ENCODE assay signal across 8 cellular contexts in genomic region chr1:44730741-44731512, GRCh38. TPM values are rescaled to one million over a fixed set of nuclear protein-coding genes. Genes with fewer than 3 reads are reported as not detected.
A peak's percentile ranks its signal among the peaks of the same experiment; 100 is the strongest.
DNase-seq lines count a peak whose midpoint lies in the region; ATAC-seq and TF ChIP-seq lines count a peak whose summit lies in the region.

RNU5D-1 (minus strand) TSS chr1:44731170.

- ATAC-seq in GM19351 (IDR thresholded peaks at IDR 0.05; ENCODE audit: unreplicated experiment) (peak; percentile 69), HG03520 (IDR thresholded peaks at IDR 0.05; ENCODE audit: unreplicated experiment) (peak; percentile 61)

- peaks cover 32% of the 10 kb centered on the region for H3K4me1 Mint-ChIP-seq in activated CD4-positive, alpha-beta T cell treated with anti-CD3 and anti-CD28 coated beads, Interleukin-2, amount 10 ng/mL, durations not matched to agents 24 days and 14 days

- no peaks in the 10 kb centered on the region for H3K27me3 Mint-ChIP-seq in activated CD4-positive, alpha-beta T cell treated with anti-CD3 and anti-CD28 coated beads, Interleukin-2, amount 10 ng/mL, durations not matched to agents 24 days and 14 days

- H3K9ac ChIP-seq in liver (ENCODE audit: low read depth in 1 of 2, low read length in 2 of 2) = peak within 1 kb of the TSS; percentile 66 to 91

- peak within 1 kb of the TSS; percentile 65 for H3K4me3 Mint-ChIP-seq in activated CD4-positive, alpha-beta T cell treated with anti-CD3 and anti-CD28 coated beads, Interleukin-2, amount 10 ng/mL, durations not matched to agents 24 days and 14 days

- H3K27ac Mint-ChIP-seq in activated CD4-positive, alpha-beta T cell treated with anti-CD3 and anti-CD28 coated beads, Interleukin-2, amount 10 ng/mL, durations not matched to agents 24 days and 14 days = peak within 1 kb of the TSS; percentile 98

- DNase-seq in NCI-H526 (lab: John Stamatoyannopoulos, UW) (peak; percentile 99 to 100), dermis blood vessel endothelial cell (peak; percentile 98)
- DNase-seq in activated CD4-positive, alpha-beta T cell treated with anti-CD3 and anti-CD28 coated beads, Interleukin-2, amount 10 ng/mL, durations not matched to agents 24 days and 14 days = peak; percentile 97
- peak; percentile 95 for DNase-seq in stimulated activated CD4-positive, alpha-beta T cell treated with anti-CD3 and anti-CD28 coated beads, Interleukin-4, amount 100 ng/mL, for 1 hour

- peaks cover 0 to 1% (median 0%) of the 10 kb centered on the region in 4 donors for H3K4me1 ChIP-seq in liver (ENCODE audit: control insufficient read depth in 4 of 4, insufficient read depth in 4 of 4, low read length in 3 of 4)

- intact Hi-C loops in activated CD4-positive, alpha-beta T cell treated with anti-CD3 and anti-CD28 coated beads, Interleukin-2, amount 10 ng/mL, durations not matched to agents 24 days and 14 days (cut with micrococcal nuclease) = loop anchor here (1.0 to 5.0 kb wide), 10 partner anchors 8 to 761 kb away; partner anchors contain the start of genes KIF2C, RPS8, TESK2 and UROD

- no peaks in the 10 kb centered on the region for H3K9me3 ChIP-seq in liver (ENCODE audit: control insufficient read depth in 4 of 4, low read length in 3 of 4)

- H3K27ac ChIP-seq in C4-2B (peak within 1 kb of the TSS; percentile 64), liver (ENCODE audit: low read depth in 1 of 2, low read length in 2 of 2) (peak within 1 kb of the TSS; percentile 90 to 98)

- H3K27me3 ChIP-seq in liver (ENCODE audit: control insufficient read depth in 4 of 4, insufficient read depth in 4 of 4, low read length in 3 of 4) = no peaks in the 10 kb centered on the region

- peak within 1 kb of the TSS in 1 of 3 donors; percentile 9 for H3K4me3 ChIP-seq in liver (ENCODE audit: low read depth in 1 of 3, low read length in 3 of 3)

- WGBS in liver = under 1% methylated on average over 19 of the region's 19 CpGs

- TF ChIP-seq RAD21 in liver (IDR thresholded peaks at IDR 0.05) = peak; percentile 64 to 76

- peak; percentile 97 for TF ChIP-seq CTCF in C4-2B (conservative IDR thresholded peaks at IDR 0.05)
- peak; percentile 86 for TF ChIP-seq CTCF in liver (IDR thresholded peaks at IDR 0.05; ENCODE audit: low read depth, low read length, missing input control)

- H3K9me3 Mint-ChIP-seq in activated CD4-positive, alpha-beta T cell treated with anti-CD3 and anti-CD28 coated beads, Interleukin-2, amount 10 ng/mL, durations not matched to agents 24 days and 14 days = no peaks in the 10 kb centered on the region

- H3K36me3 ChIP-seq in liver (ENCODE audit: control insufficient read depth in 4 of 4, insufficient read depth in 3 of 4, low read depth in 1 of 4, low read length in 3 of 4) = no peaks in the 10 kb centered on the region

- peaks cover 5% of the 10 kb centered on the region for H3K36me3 Mint-ChIP-seq in activated CD4-positive, alpha-beta T cell treated with anti-CD3 and anti-CD28 coated beads, Interleukin-2, amount 10 ng/mL, durations not matched to agents 24 days and 14 days (ENCODE audit: low read depth)

TF ChIP-seq in liver, 16 proteins besides CTCF, POLR2A, EP300 and RAD21:
- TF ChIP-seq HNF4A (conservative IDR thresholded peaks at IDR 0.05) (peak; percentile 2 to 4), HNF4G (IDR thresholded peaks at IDR 0.05) (no peak), JUND (IDR thresholded peaks at IDR 0.05) (peak; percentile 96 to 98), GABPA (IDR thresholded peaks at IDR 0.05 in 1 of 2, conservative IDR thresholded peaks at IDR 0.05 in 1 of 2) (peak; percentile 39), FOXA2 (IDR thresholded peaks at IDR 0.05) (peak; percentile 48), FOXA1 (IDR thresholded peaks at IDR 0.05) (peak; percentile 32), REST (IDR thresholded peaks at IDR 0.05) (peak; percentile 64), TAF1 (conservative IDR thresholded peaks at IDR 0.05) (peak; percentile 51), NR2F2 (IDR thresholded peaks at IDR 0.05) (no peak), YY1 (IDR thresholded peaks at IDR 0.05) (peak; percentile 43), RXRA (IDR thresholded peaks at IDR 0.05) (peak in 1 of 2 donors; percentile 6), SP1 (IDR thresholded peaks at IDR 0.05) (peak; percentile 77), ZBTB33 (IDR thresholded peaks at IDR 0.05) (peak; percentile 39), ATF3 (IDR thresholded peaks at IDR 0.05) (peak; percentile 69), EGR1 (IDR thresholded peaks at IDR 0.05; ENCODE audit: low read depth in 2 of 2) (peak; percentile 33 to 54), MAX (IDR thresholded peaks at IDR 0.05) (peak; percentile 64)
TF ChIP-seq in liver: peak in this region for 14.

RNA-seq across cellular contexts. Expression of gene RNU5D-1, which starts in this region (rescaled TPM):
- total RNA-seq in activated CD4-positive, alpha-beta T cell treated with anti-CD3 and anti-CD28 coated beads, Interleukin-2, amount 10 ng/mL, durations not matched to agents 24 days and 14 days = not detected in 2 replicates
- not detected in 2 replicates for total RNA-seq in dermis blood vessel endothelial cell
- not detected for total RNA-seq in liver
- not detected for polyA plus RNA-seq in liver

Comparison
In these comparisons a context has a peak if more than half of its experiments do, and no peak if none do; other contexts are left out.
1. Peak in DNase-seq in activated CD4-positive, alpha-beta T cell treated with anti-CD3 and anti-CD28 coated beads, Interleukin-2, amount 10 ng/mL, durations not matched to agents 24 days and 14 days; RNA of the gene not detected or under 1 TPM.
2. Peak in DNase-seq in dermis blood vessel endothelial cell; RNA of the gene not detected or under 1 TPM.